In genomic region chr11:119359365-119360229, GRCh38 we compare ENCODE assay signal across 12 cellular contexts. TPM values are rescaled to one million over a fixed set of nuclear protein-coding genes. Genes with fewer than 3 reads are reported as not detected.
DNase-seq lines count a peak whose midpoint lies in the region; ATAC-seq, FAIRE-seq and TF ChIP-seq lines count a peak whose summit lies in the region.
"Had no signal": no experiment of that assay in that cellular context is flagged by ENCODE, and none has a peak within 500 bp of the region (broad histone marks: within the 10 kb centered on the region; RNA-seq: fewer than 3 reads in every experiment).

No MANE protein-coding gene starts in this region.

- H2AFZ ChIP-seq in GM12878 (ENCODE audit: control insufficient read depth, low read depth, low read length): no peak overlapping the region
- H2AFZ ChIP-seq in GM23338: no peak overlapping the region

- CTCF ChIA-PET in GM12878 (lab: Yijun Ruan, JAX): interaction anchor here (1.3 to 4.8 kb wide), 5 partner anchors 12 to 115 kb away, joined by 5 to 183 read pairs (median 17); partner anchors contain the start of gene USP2

- no peak overlapping the region for H3K27ac Mint-ChIP-seq in memory B cell
- no peak overlapping the region for H3K27ac Mint-ChIP-seq in GM23338
- H3K27ac Mint-ChIP-seq: activated CD4-positive, alpha-beta T cell treated with anti-CD3 and anti-CD28 coated beads, Interleukin-2, amount 10 ng/mL, durations not matched to agents 7 days and 5 days had no signal

- TF ChIP-seq POLR2A in GM12878 (IDR thresholded peaks at IDR 0.05; ENCODE audit: low read depth, low read length): no peak

- H3K4me2 ChIP-seq in GM12878 (ENCODE audit: control insufficient read depth, insufficient read depth) (no peak overlapping the region; the same call in 1 of the 2 replicates), GM23338 (no peak overlapping the region)

- no peak overlapping the region for H3K9ac ChIP-seq in GM12878 (ENCODE audit: control insufficient read depth, insufficient read depth, low read length)

- ATAC-seq in GM12878 (peak; percentile 23), memory B cell (ENCODE audit: low read depth) (peak; percentile 28), HG02763 (IDR thresholded peaks at IDR 0.05; ENCODE audit: unreplicated experiment) (no peak), GM23338 (no peak)

- H3K4me3 ChIP-seq in GM12878: no peak overlapping the region
- no peak overlapping the region for H3K4me3 ChIP-seq in GM23338
- H3K4me3 ChIP-seq: thoracic aorta had no signal

- H3K4me1 ChIP-seq in GM12878 (ENCODE audit: control insufficient read depth, insufficient read depth, low read length): peaks cover 10% of the 10 kb centered on the region
- H3K4me1 ChIP-seq in GM23338 (ENCODE audit: insufficient read depth): peaks cover 42% of the 10 kb centered on the region

- peaks cover 3% of the 10 kb centered on the region; the same call in 1 of the 2 replicates for H3F3A ChIP-seq in GM23338 (replicated peaks; ENCODE audit: low read depth)

- H3K27me3 ChIP-seq in GM12878 (replicated peaks in 1 of 2; ENCODE audit: control insufficient read depth in 2 of 2, insufficient read depth in 2 of 2, low read length in 1 of 2) (peaks cover 2 to 6% of the 10 kb centered on the region in 2 experiments; a peak in 3 of 4 replicates), GM23338 (ENCODE audit: insufficient read depth) (peaks cover 50% of the 10 kb centered on the region)

- H3K4me1 Mint-ChIP-seq in memory B cell (peaks cover 17% of the 10 kb centered on the region), GM23338 (peaks cover 43% of the 10 kb centered on the region)

- FAIRE-seq in GM12878 (lab: Jason Lieb, UNC): no peak

- no peak overlapping the region for H3K4me3 Mint-ChIP-seq in memory B cell
- H3K4me3 Mint-ChIP-seq in GM23338: no peak overlapping the region; the same call in 2 of the 3 replicates
- H3K4me3 Mint-ChIP-seq: activated CD4-positive, alpha-beta T cell treated with anti-CD3 and anti-CD28 coated beads, Interleukin-2, amount 10 ng/mL, durations not matched to agents 7 days and 5 days had no signal

- SMC1A ChIA-PET in GM12878 (lab: Charles Lee; ENCODE audit: uncharacterized antibody, unreplicated experiment): interaction anchor here (1.3 kb wide), 1 partner anchor 115 kb away, joined by 3 read pairs; no protein-coding TSS in a partner anchor

- WGBS in GM12878 (ENCODE audit: insufficient coverage, insufficient replicate concordance, low lambda C conversion rate, missing lambda C conversion rate): 47% methylated on average over 10 of the region's 10 CpGs

- POLR2A ChIA-PET in GM12878 (lab: Charles Lee): interaction anchor here (1.6 kb wide), 1 partner anchor 8 kb away, joined by 5 read pairs; no protein-coding TSS in a partner anchor

- H3K27ac ChIP-seq in GM12878 (ENCODE audit: control insufficient read depth, insufficient read depth) (no peak overlapping the region), GM23338 (ENCODE audit: low read depth) (no peak overlapping the region)
- H3K27ac ChIP-seq: thoracic aorta had no signal

- in situ Hi-C loops in GM12878 (cut with MboI): loop anchor here (5.0 kb wide), 1 partner anchor 113 kb away; no protein-coding TSS in a partner anchor

- DNase-seq in AML-193 (lab: John Stamatoyannopoulos, UW) (peak; percentile 51 to 58), KG1 (lab: John Stamatoyannopoulos, UW) (peak; percentile 47), GM12878 (ENCODE audit: low read depth, low spot score) (no peak), memory B cell (ENCODE audit: low spot score in 2 of 2) (no peak), GM23338 (ENCODE audit: low spot score) (no peak), NCI-H2029 treated with DMSO at 0.1 percent for 48 hours (lab: John Stamatoyannopoulos, UW) (no peak)
- DNase-seq in activated CD4-positive, alpha-beta T cell treated with anti-CD3 and anti-CD28 coated beads, Interleukin-2, amount 50 U/mL, for 4 hours: no peak
- DNase-seq: activated CD4-positive, alpha-beta T cell treated with anti-CD3 and anti-CD28 coated beads, Interleukin-2, amount 10 ng/mL, durations not matched to agents 7 days and 5 days; stimulated activated CD4-positive, alpha-beta T cell treated with anti-CD3 and anti-CD28 coated beads, Interleukin-15, amount 100 ng/mL, for 24 hours had no signal

- no peaks in the 10 kb centered on the region for H3K36me3 ChIP-seq in GM12878 (ENCODE audit: control insufficient read depth in 2 of 2, insufficient read depth in 2 of 2, low read length in 1 of 2)
- H3K36me3 ChIP-seq in GM23338 (ENCODE audit: insufficient read depth): no peaks in the 10 kb centered on the region
- H3K36me3 ChIP-seq: thoracic aorta had no signal

- no peaks in the 10 kb centered on the region for H3K9me3 Mint-ChIP-seq in memory B cell
- H3K9me3 Mint-ChIP-seq in GM23338: no peaks in the 10 kb centered on the region; the same call in 2 of the 3 replicates
- H3K9me3 Mint-ChIP-seq: activated CD4-positive, alpha-beta T cell treated with anti-CD3 and anti-CD28 coated beads, Interleukin-2, amount 10 ng/mL, durations not matched to agents 7 days and 5 days had no signal

- TF ChIP-seq CTCF in GM12878 (IDR thresholded peaks at IDR 0.05 in 2 of 3, conservative IDR thresholded peaks at IDR 0.05 in 1 of 3; ENCODE audit: control insufficient read depth in 2 of 3, extremely low read depth in 1 of 3, insufficient read depth in 1 of 3, low read depth in 3 of 3, low read length in 3 of 3) (no peak), GM23338 (conservative IDR thresholded peaks at IDR 0.05; ENCODE audit: low read depth in 2 of 2) (no peak)

- no peak for TF ChIP-seq RAD21 in GM12878 (IDR thresholded peaks at IDR 0.05; ENCODE audit: insufficient read depth, low read depth, low read length)

- peaks cover 16% of the 10 kb centered on the region for H3K27me3 Mint-ChIP-seq in memory B cell
- H3K27me3 Mint-ChIP-seq in GM23338 (ENCODE audit: insufficient read depth, low read depth, poor library complexity): peaks cover 26% of the 10 kb centered on the region

- H4K20me1 ChIP-seq in GM12878 (ENCODE audit: control insufficient read depth, insufficient read depth): 0 out of 2 replicates have a peak, but pooled peaks cover 2% of the 10 kb centered on the region
- H4K20me1 ChIP-seq in GM23338 (replicated peaks; ENCODE audit: insufficient read depth): peaks cover 4% of the 10 kb centered on the region; the same call in 1 of the 2 replicates

- RAD21 ChIA-PET in GM12878 (lab: Charles Lee; ENCODE audit: unreplicated experiment): interaction anchor here (4.5 kb wide), 1 partner anchor 15 kb away, joined by 47 read pairs; no protein-coding TSS in a partner anchor

- H3K36me3 Mint-ChIP-seq in memory B cell (peaks cover 2% of the 10 kb centered on the region), GM23338 (ENCODE audit: low read depth) (peaks cover 19% of the 10 kb centered on the region)

- H3K79me2 ChIP-seq in GM12878 (ENCODE audit: control insufficient read depth, insufficient read depth, low read length) (no peaks in the 10 kb centered on the region), GM23338 (replicated peaks; ENCODE audit: insufficient read depth) (no peaks in the 10 kb centered on the region)

- intact Hi-C loops in GM12878 (cut with micrococcal nuclease; ENCODE audit: unreplicated experiment): no loop called here

- no peaks in the 10 kb centered on the region for H3K9me2 ChIP-seq in GM23338 (ENCODE audit: insufficient read depth)

- TF ChIP-seq EP300 in GM12878 (IDR thresholded peaks at IDR 0.05; ENCODE audit: borderline replicate concordance in 1 of 2, control insufficient read depth in 1 of 2, low read depth in 2 of 2, low read length in 2 of 2): no peak

- no TSS peak for BruUV-seq in GM12878 (replicated peaks; lab: Mats Ljungman, UMichigan)

- H3K9me3 ChIP-seq in GM12878 (replicated peaks; ENCODE audit: control insufficient read depth, insufficient read depth, low read length): no peaks in the 10 kb centered on the region
- H3K9me3 ChIP-seq: thoracic aorta had no signal

RNA-seq across cellular contexts. Expression of gene MFRP, which starts 13.1 kb away (rescaled TPM):
- not detected in 2 replicates for total RNA-seq in GM12878 (2013; cell fraction: nucleolus; rRNA removed)
- total RNA-seq in GM12878 (2014; rRNA removed): not detected in 2 replicates
- total RNA-seq in GM12878 (2014; rRNA removed; fragmentation: Illumina TruSeq; extraction: Trizol): not detected in 2 replicates
- not detected in 2 replicates for total RNA-seq in GM12878 (2021)
- not detected for polyA plus RNA-seq in GM12878 (2011; ENCODE audit: low read depth)
- polyA plus RNA-seq in GM12878 (2011; rRNA removed): not detected in 2 replicates
- not detected in 2 replicates for polyA plus RNA-seq in GM12878 (2011; cell fraction: cytosol; rRNA removed)
- polyA plus RNA-seq in GM12878 (2011; cell fraction: nucleus; rRNA removed): not detected in 2 replicates
- polyA plus RNA-seq in GM12878 (2012): not detected in 2 replicates
- not detected in 2 replicates for polyA plus RNA-seq in GM12878 (2014; fragmentation: Illumina TruSeq; extraction: Trizol)
- polyA plus RNA-seq in GM12878 (2014; fragmentation: Nextera tagmentation; extraction: Ambion mirVana): not detected
- polyA plus RNA-seq in GM12878 (2014; rRNA removed): not detected in 2 replicates
- polyA plus RNA-seq in GM12878 (2016; fragmentation: Nextera tagmentation; extraction: Ambion mirVana): not detected
- not detected in 2 replicates for polyA minus RNA-seq in GM12878 (2011; rRNA and poly(A)+ RNA removed)
- not detected in 2 replicates for polyA minus RNA-seq in GM12878 (2011; cell fraction: cytosol; rRNA and poly(A)+ RNA removed)
- not detected in 2 replicates for polyA minus RNA-seq in GM12878 (2011; cell fraction: nucleus; rRNA and poly(A)+ RNA removed)
- 0.03 TPM in 1 of 2 replicates, not detected in the other for total RNA-seq in GM23338 (2014; rRNA removed; shearing (Covaris generic))
- not detected in 2 replicates for polyA plus RNA-seq in GM23338 (2016; fragmentation: Nextera tagmentation; extraction: Ambion mirVana)
- total RNA-seq: activated CD4-positive, alpha-beta T cell treated with anti-CD3 and anti-CD28 coated beads, Interleukin-2, amount 10 ng/mL, durations not matched to agents 7 days and 5 days; T-helper 1 cell treated with Interleukin-12 subunit alpha and Interleukin-12 subunit beta and Interleukin-4 antibody, amounts not matched to agents 30 ng/mL and 1 ng/mL, for 36 hours had no signal

RNA-seq across cellular contexts. Expression of gene C1QTNF5, which starts 18.9 kb away (rescaled TPM):
- total RNA-seq in GM12878 (2013; cell fraction: nucleolus; rRNA removed): not detected in 2 replicates
- total RNA-seq in GM12878 (2014; rRNA removed) (not detected in 2 replicates), GM12878 (2014; rRNA removed; fragmentation: Illumina TruSeq; extraction: Trizol) (not detected in 2 replicates), GM12878 (2021) (not detected in 2 replicates)
- not detected for polyA plus RNA-seq in GM12878 (2011; ENCODE audit: low read depth)
- polyA plus RNA-seq in GM12878 (2011; rRNA removed) (not detected in 2 replicates), GM12878 (2014; fragmentation: Illumina TruSeq; extraction: Trizol) (not detected in 2 replicates), GM12878 (2014; fragmentation: Nextera tagmentation; extraction: Ambion mirVana) (not detected), GM12878 (2014; rRNA removed) (not detected in 2 replicates), GM12878 (2016; fragmentation: Nextera tagmentation; extraction: Ambion mirVana) (not detected), GM23338 (2016; fragmentation: Nextera tagmentation; extraction: Ambion mirVana) (1.8 and 1.9 TPM in 2 replicates)
- not detected in 2 replicates for polyA plus RNA-seq in GM12878 (2011; cell fraction: cytosol; rRNA removed)
- polyA plus RNA-seq in GM12878 (2011; cell fraction: nucleus; rRNA removed): not detected in 2 replicates
- not detected in 2 replicates for polyA plus RNA-seq in GM12878 (2012)
- polyA minus RNA-seq in GM12878 (2011; rRNA and poly(A)+ RNA removed): not detected in 2 replicates
- polyA minus RNA-seq in GM12878 (2011; cell fraction: cytosol; rRNA and poly(A)+ RNA removed): not detected in 2 replicates
- polyA minus RNA-seq in GM12878 (2011; cell fraction: nucleus; rRNA and poly(A)+ RNA removed): not detected in 2 replicates
- 1.9 and 3.0 TPM in 2 replicates for total RNA-seq in GM23338 (2014; rRNA removed; shearing (Covaris generic))
- total RNA-seq: activated CD4-positive, alpha-beta T cell treated with anti-CD3 and anti-CD28 coated beads, Interleukin-2, amount 10 ng/mL, durations not matched to agents 7 days and 5 days; T-helper 1 cell treated with Interleukin-12 subunit alpha and Interleukin-12 subunit beta and Interleukin-4 antibody, amounts not matched to agents 30 ng/mL and 1 ng/mL, for 36 hours had no signal

RNA-seq across cellular contexts. Expression of gene USP2, which starts 21.9 kb away (rescaled TPM):
- 0.69 TPM in 1 of 2 replicates, not detected in the other for total RNA-seq in GM12878 (2013; cell fraction: nucleolus; rRNA removed)
- total RNA-seq in GM12878 (2014; rRNA removed) (not detected in 2 replicates), GM12878 (2014; rRNA removed; fragmentation: Illumina TruSeq; extraction: Trizol) (not detected in 2 replicates), GM12878 (2021) (0.13 TPM in 1 of 2 replicates, not detected in the other)
- polyA plus RNA-seq in GM12878 (2011; ENCODE audit: low read depth): not detected
- polyA plus RNA-seq in GM12878 (2011; rRNA removed) (0.04 TPM in 1 of 2 replicates, not detected in the other), GM12878 (2014; fragmentation: Illumina TruSeq; extraction: Trizol) (0.09 TPM in 1 of 2 replicates, not detected in the other), GM12878 (2014; fragmentation: Nextera tagmentation; extraction: Ambion mirVana) (under 1 TPM in 1 of 2 experiments, not detected in 1; 0.04 TPM), GM12878 (2014; rRNA removed) (0.03 TPM in 2 replicates), GM12878 (2016; fragmentation: Nextera tagmentation; extraction: Ambion mirVana) (under 1 TPM in 1 of 2 experiments, not detected in 1; 0.11 TPM), GM23338 (2016; fragmentation: Nextera tagmentation; extraction: Ambion mirVana) (5.0 and 5.9 TPM in 2 replicates)
- 0.12 and 0.17 TPM in 2 replicates for polyA plus RNA-seq in GM12878 (2011; cell fraction: cytosol; rRNA removed)
- 0.06 and 0.07 TPM in 2 replicates for polyA plus RNA-seq in GM12878 (2011; cell fraction: nucleus; rRNA removed)
- 0.03 and 0.07 TPM in 2 replicates for polyA plus RNA-seq in GM12878 (2012)
- 0.93 TPM in 1 of 2 replicates, not detected in the other for polyA minus RNA-seq in GM12878 (2011; rRNA and poly(A)+ RNA removed)
- polyA minus RNA-seq in GM12878 (2011; cell fraction: cytosol; rRNA and poly(A)+ RNA removed): 0.62 TPM in 1 of 2 replicates, not detected in the other
- polyA minus RNA-seq in GM12878 (2011; cell fraction: nucleus; rRNA and poly(A)+ RNA removed): 0.19 TPM in 1 of 2 replicates, not detected in the other
- 4.9 and 6.6 TPM in 2 replicates for total RNA-seq in GM23338 (2014; rRNA removed; shearing (Covaris generic))

RNA-seq across cellular contexts. Expression of gene RNF26, which starts 25.3 kb away (rescaled TPM):
- total RNA-seq in GM12878 (2013; cell fraction: nucleolus; rRNA removed): 5.5 and 7.0 TPM in 2 replicates
- total RNA-seq in GM12878 (2014; rRNA removed) (3.7 and 5.3 TPM in 2 replicates), GM12878 (2014; rRNA removed; fragmentation: Illumina TruSeq; extraction: Trizol) (7.1 and 7.2 TPM in 2 replicates), GM12878 (2021) (29.9 and 31.1 TPM in 2 replicates)
- 13.3 TPM for polyA plus RNA-seq in GM12878 (2011; ENCODE audit: low read depth)
- polyA plus RNA-seq in GM12878 (2011; rRNA removed) (7.0 and 16.6 TPM in 2 replicates), GM12878 (2014; fragmentation: Illumina TruSeq; extraction: Trizol) (10.4 and 18.7 TPM in 2 replicates), GM12878 (2014; fragmentation: Nextera tagmentation; extraction: Ambion mirVana) (1 to 10 TPM; 2.8 to 4.2 TPM), GM12878 (2014; rRNA removed) (20.9 and 25.6 TPM in 2 replicates), GM12878 (2016; fragmentation: Nextera tagmentation; extraction: Ambion mirVana) (10 to 100 TPM; 52.2 to 54.5 TPM), GM23338 (2016; fragmentation: Nextera tagmentation; extraction: Ambion mirVana) (28.7 and 31.8 TPM in 2 replicates)
- polyA plus RNA-seq in GM12878 (2011; cell fraction: cytosol; rRNA removed): 31.3 and 35.6 TPM in 2 replicates
- polyA plus RNA-seq in GM12878 (2011; cell fraction: nucleus; rRNA removed): 18.6 and 20.0 TPM in 2 replicates
- 19.1 and 19.4 TPM in 2 replicates for polyA plus RNA-seq in GM12878 (2012)
- 30.4 and 39.4 TPM in 2 replicates for polyA minus RNA-seq in GM12878 (2011; rRNA and poly(A)+ RNA removed)
- 19.4 and 20.5 TPM in 2 replicates for polyA minus RNA-seq in GM12878 (2011; cell fraction: cytosol; rRNA and poly(A)+ RNA removed)
- polyA minus RNA-seq in GM12878 (2011; cell fraction: nucleus; rRNA and poly(A)+ RNA removed): 19.0 and 24.8 TPM in 2 replicates
- total RNA-seq in GM23338 (2014; rRNA removed; shearing (Covaris generic)): 53.6 and 58.3 TPM in 2 replicates

RNA-seq across cellular contexts. Expression of gene MCAM, which starts 42.7 kb away (rescaled TPM):
- total RNA-seq in GM12878 (2013; cell fraction: nucleolus; rRNA removed): 68.2 and 76.0 TPM in 2 replicates
- total RNA-seq in GM12878 (2014; rRNA removed) (17.6 TPM in 2 replicates), GM12878 (2014; rRNA removed; fragmentation: Illumina TruSeq; extraction: Trizol) (10.0 TPM in 2 replicates), GM12878 (2021) (17.9 and 19.7 TPM in 2 replicates)
- polyA plus RNA-seq in GM12878 (2011; ENCODE audit: low read depth): 0.49 TPM
- polyA plus RNA-seq in GM12878 (2011; rRNA removed) (2.5 and 4.1 TPM in 2 replicates), GM12878 (2014; fragmentation: Illumina TruSeq; extraction: Trizol) (7.4 and 12.1 TPM in 2 replicates), GM12878 (2014; fragmentation: Nextera tagmentation; extraction: Ambion mirVana) (1 to 10 TPM; 3.1 to 4.5 TPM), GM12878 (2014; rRNA removed) (13.2 and 16.5 TPM in 2 replicates), GM12878 (2016; fragmentation: Nextera tagmentation; extraction: Ambion mirVana) (1 to 10 TPM; 7.8 to 8.7 TPM), GM23338 (2016; fragmentation: Nextera tagmentation; extraction: Ambion mirVana) (7.8 and 8.9 TPM in 2 replicates)
- polyA plus RNA-seq in GM12878 (2011; cell fraction: cytosol; rRNA removed): 11.5 and 18.7 TPM in 2 replicates
- 6.6 and 8.2 TPM in 2 replicates for polyA plus RNA-seq in GM12878 (2011; cell fraction: nucleus; rRNA removed)
- polyA plus RNA-seq in GM12878 (2012): 0.92 and 4.0 TPM in 2 replicates
- 3.9 and 6.9 TPM in 2 replicates for polyA minus RNA-seq in GM12878 (2011; rRNA and poly(A)+ RNA removed)
- 3.6 and 4.2 TPM in 2 replicates for polyA minus RNA-seq in GM12878 (2011; cell fraction: cytosol; rRNA and poly(A)+ RNA removed)
- 5.3 and 8.2 TPM in 2 replicates for polyA minus RNA-seq in GM12878 (2011; cell fraction: nucleus; rRNA and poly(A)+ RNA removed)
- total RNA-seq in GM23338 (2014; rRNA removed; shearing (Covaris generic)): 79.5 and 139 TPM in 2 replicates

Comparison
In these comparisons a context has a peak if more than half of its experiments do, and no peak if none do; other contexts are left out.
1. DNase-seq: peak in AML-193 (2 of 2) and KG1 (single experiment); none in GM12878 (single experiment), memory B cell (0 of 2), GM23338 (single experiment), NCI-H2029 treated with DMSO at 0.1 percent for 48 hours (single experiment) and activated CD4-positive, alpha-beta T cell treated with anti-CD3 and anti-CD28 coated beads, Interleukin-2, amount 50 U/mL, for 4 hours (0 of 2).
2. ATAC-seq: peak in GM12878 (single experiment) and memory B cell (single experiment); none in HG02763 (single experiment) and GM23338 (single experiment).